ENCODE assay signal across 23 cellular contexts in genomic region chr3:160704006-160704405, GRCh38. TPM values are rescaled to one million over a fixed set of nuclear protein-coding genes. Genes with fewer than 3 reads are reported as not detected.
A peak's percentile ranks its signal among the peaks of the same experiment; 100 is the strongest.
DNase-seq lines count a peak whose midpoint lies in the region; ATAC-seq, FAIRE-seq and TF ChIP-seq lines count a peak whose summit lies in the region.
"Had no signal": no experiment of that assay in that cellular context is flagged by ENCODE, and none has a peak within 500 bp of the region (broad histone marks: within the 10 kb centered on the region; RNA-seq: fewer than 3 reads in every experiment).

No MANE protein-coding gene starts in this region.

- intact Hi-C loops in posterior vena cava (cut with DNase I): loop anchor here (5.0 to 10.0 kb wide), 2 partner anchors 231 to 238 kb away; no protein-coding TSS in a partner anchor

- H3K4me1 Mint-ChIP-seq in astrocyte (ENCODE audit: low read depth, unreplicated experiment): peaks cover 8% of the 10 kb centered on the region

- H3K4me1 ChIP-seq in GM23248 (ENCODE audit: insufficient read depth) (peaks cover 7% of the 10 kb centered on the region; the same call in 1 of the 2 replicates), astrocyte (ENCODE audit: insufficient read depth, low read length) (peaks cover 11% of the 10 kb centered on the region)
- H3K4me1 ChIP-seq: BLaER1 had no signal

- H3K36me3 ChIP-seq in GM23248 (ENCODE audit: low read depth) (no peaks in the 10 kb centered on the region), astrocyte (ENCODE audit: insufficient read depth, low read length) (no peaks in the 10 kb centered on the region)
- H3K36me3 ChIP-seq: BLaER1 had no signal

- H3K9ac ChIP-seq in GM23248 (no peak overlapping the region), astrocyte (ENCODE audit: low read length) (no peak overlapping the region)
- H3K9ac ChIP-seq: BLaER1 had no signal

- DNase-seq in GM23248 (peak; percentile 15), astrocyte (ENCODE audit: low read depth) (peak; percentile 55), fibroblast of pulmonary artery (ENCODE audit: low read depth) (peak; percentile 11), posterior vena cava (ENCODE audit: low spot score) (no peak), GM19239 (ENCODE audit: insufficient read length, low spot score) (no peak), AG08395 (ENCODE audit: low spot score) (no peak)
- DNase-seq: CD4-positive, alpha-beta T cell; COR-L47; DMS79; GOT3; HCEC 1CT; Karpas-422; NCI-H1694 treated with DMSO at 0.1 percent for 48 hours; NCI-H446 treated with DMSO at 0.1 percent for 48 hours; NCI-H69; PC-9; RPMI8226; SHP77 treated with DMSO at 0.1 percent for 48 hours had no signal

- H3K9me2 ChIP-seq in GM23248 (ENCODE audit: insufficient read depth): no peaks in the 10 kb centered on the region

- H3K79me2 ChIP-seq in GM23248 (ENCODE audit: insufficient read depth) (no peaks in the 10 kb centered on the region), astrocyte (ENCODE audit: insufficient read depth, low read length) (no peaks in the 10 kb centered on the region)

- H3K9me3 ChIP-seq in GM23248 (ENCODE audit: low read depth): no peaks in the 10 kb centered on the region
- no peaks in the 10 kb centered on the region for H3K9me3 ChIP-seq in astrocyte (ENCODE audit: insufficient read depth, low read depth, low read length)

- TF ChIP-seq CTCF in astrocyte (IDR thresholded peaks at IDR 0.05; ENCODE audit: insufficient read depth, low read depth, low read length) (no peak), fibroblast of pulmonary artery (IDR thresholded peaks at IDR 0.05; ENCODE audit: low read length, missing control alignments) (no peak)

- no peaks in the 10 kb centered on the region for H3K9me3 Mint-ChIP-seq in astrocyte (ENCODE audit: unreplicated experiment)
- H3K9me3 Mint-ChIP-seq: CD4-positive, alpha-beta T cell had no signal

- no peak for ATAC-seq in HG02588 (IDR thresholded peaks at IDR 0.05; ENCODE audit: unreplicated experiment)

- 17 to 21% methylated on average over 2 of the region's 2 CpGs for WGBS in GM23248 (ENCODE audit: low coverage in 1 of 2, low lambda C conversion rate in 2 of 2, missing lambda C conversion rate in 2 of 2), 2 experiments

- no peak overlapping the region for H3K4me3 ChIP-seq in GM23248
- no peak overlapping the region for H3K4me3 ChIP-seq in astrocyte (ENCODE audit: insufficient read depth, low read depth, low read length)
- H3K4me3 ChIP-seq in fibroblast of pulmonary artery (replicated peaks; ENCODE audit: low read depth, low read length): no peak overlapping the region
- H3K4me3 ChIP-seq: BLaER1, PC-9, SK-N-MC had no signal

- peak overlapping the region; percentile 84 for H3K27ac Mint-ChIP-seq in astrocyte (ENCODE audit: unreplicated experiment)
- H3K27ac Mint-ChIP-seq: CD4-positive, alpha-beta T cell had no signal

- FAIRE-seq in astrocyte (lab: Jason Lieb, UNC) (no peak), GM19239 (lab: Jason Lieb, UNC) (no peak)
- FAIRE-seq: G401.6, GM18507 had no signal

- H2AFZ ChIP-seq in GM23248 (no peak overlapping the region), astrocyte (ENCODE audit: low read depth, low read length) (no peak overlapping the region)
- H2AFZ ChIP-seq: PC-9 had no signal

- H3K27ac ChIP-seq in GM23248: no peak overlapping the region
- H3K27ac ChIP-seq in astrocyte (ENCODE audit: low read depth, low read length): peak overlapping the region; percentile 3
- H3K27ac ChIP-seq: BLaER1, PC-9, SK-N-MC had no signal

- no peak overlapping the region for H3K4me3 Mint-ChIP-seq in astrocyte (ENCODE audit: unreplicated experiment)
- H3K4me3 Mint-ChIP-seq: CD4-positive, alpha-beta T cell had no signal

- H4K20me1 ChIP-seq in GM23248 (ENCODE audit: insufficient read depth) (no peaks in the 10 kb centered on the region), astrocyte (ENCODE audit: insufficient read depth, low read length) (no peaks in the 10 kb centered on the region)
- H4K20me1 ChIP-seq: BLaER1 had no signal

- no peaks in the 10 kb centered on the region for H3F3A ChIP-seq in GM23248 (ENCODE audit: insufficient read depth)

- peaks cover 2% of the 10 kb centered on the region for H3K27me3 Mint-ChIP-seq in astrocyte (ENCODE audit: low read depth, unreplicated experiment)

- no peaks in the 10 kb centered on the region for H3K36me3 Mint-ChIP-seq in astrocyte (ENCODE audit: low read depth, unreplicated experiment)

- in situ Hi-C loops in GM23248 (cut with MboI): loop anchor here (10.0 kb wide), 1 partner anchor 231 kb away; no protein-coding TSS in a partner anchor

- H3K4me2 ChIP-seq in GM23248 (ENCODE audit: unreplicated experiment): no peak overlapping the region
- peak overlapping the region; percentile 7 for H3K4me2 ChIP-seq in astrocyte (ENCODE audit: low read length)
- H3K4me2 ChIP-seq: BLaER1, PC-9 had no signal

- H3K27me3 ChIP-seq in GM23248 (replicated peaks; ENCODE audit: insufficient read depth) (0 out of 2 replicates have a peak, but pooled peaks cover 9% of the 10 kb centered on the region), astrocyte (ENCODE audit: insufficient read depth, low read length) (no peaks in the 10 kb centered on the region)
- H3K27me3 ChIP-seq: BLaER1 had no signal

RNA-seq across cellular contexts. Expression of gene ARL14, which starts 27.0 kb away (rescaled TPM):
- not detected in 2 replicates for total RNA-seq in GM23248 (2014; rRNA removed; shearing (Covaris generic))
- not detected in 2 replicates for polyA plus RNA-seq in GM23248 (2016; fragmentation: Nextera tagmentation; extraction: Ambion mirVana)
- 0.16 and 0.22 TPM in 2 replicates for total RNA-seq in astrocyte
- not detected for total RNA-seq in posterior vena cava
- total RNA-seq: CD4-positive, alpha-beta T cell had no signal

RNA-seq across cellular contexts. Expression of gene PPM1L, which starts 52.0 kb away (rescaled TPM):
- total RNA-seq in GM23248 (2014; rRNA removed; shearing (Covaris generic)): under 0.01 and 0.38 TPM in 2 replicates
- 0.15 and 0.26 TPM in 2 replicates for polyA plus RNA-seq in GM23248 (2016; fragmentation: Nextera tagmentation; extraction: Ambion mirVana)
- 5.5 and 6.3 TPM in 2 replicates for total RNA-seq in astrocyte
- total RNA-seq in posterior vena cava: 10 to 100 TPM; 12.3 to 13.0 TPM

Comparison
In these comparisons a context has a peak if more than half of its experiments do, and no peak if none do; other contexts are left out.
1. DNase-seq: peak in GM23248 (single experiment), astrocyte (single experiment) and fibroblast of pulmonary artery (single experiment); none in posterior vena cava (single experiment), GM19239 (single experiment) and AG08395 (single experiment).